In genomic region chrX:53950130-53950733, GRCh38 we compare ENCODE assay signal across 28 cellular contexts.
"Had no signal": no experiment of that assay in that cellular context is flagged by ENCODE, and none has a peak within 500 bp of the region (broad histone marks: within the 10 kb centered on the region; RNA-seq: fewer than 3 reads in every experiment).

No MANE protein-coding gene starts in this region.

- H3K4me1 Mint-ChIP-seq: activated CD8-positive, alpha-beta memory T cell treated with anti-CD3 and anti-CD28 coated beads, Interleukin-2, amount 10 ng/mL, durations not matched to agents 7 days and 5 days; brain; immature natural killer cell; neural crest cell had no signal

- H3K4me3 Mint-ChIP-seq: activated CD8-positive, alpha-beta memory T cell treated with anti-CD3 and anti-CD28 coated beads, Interleukin-2, amount 10 ng/mL, durations not matched to agents 7 days and 5 days; activated CD8-positive, alpha-beta T cell treated with anti-CD3 and anti-CD28 coated beads, Interleukin-2, amount 10 ng/mL, durations not matched to agents 7 days and 5 days; brain; immature natural killer cell; naive thymus-derived CD8-positive, alpha-beta T cell; neural crest cell had no signal

- ATAC-seq: activated CD8-positive, alpha-beta memory T cell treated with anti-CD3 and anti-CD28 coated beads, Interleukin-2, amount 10 ng/mL, durations not matched to agents 7 days and 5 days; activated CD8-positive, alpha-beta T cell treated with anti-CD3 and anti-CD28 coated beads, Interleukin-2, amount 10 ng/mL, durations not matched to agents 7 days and 5 days; activated naive CD4-positive, alpha-beta T cell treated with anti-CD3 and anti-CD28 coated beads, Interleukin-2, amount 50 U/mL, for 72 hours; heart left ventricle; left colon; naive thymus-derived CD8-positive, alpha-beta T cell; right cardiac atrium had no signal

- H3K9me3 Mint-ChIP-seq: activated naive CD4-positive, alpha-beta T cell treated with anti-CD3 and anti-CD28 coated beads, Interleukin-2, amount 50 U/mL, for 72 hours; immature natural killer cell; naive thymus-derived CD8-positive, alpha-beta T cell; neural crest cell had no signal

- FAIRE-seq: endometrium, kidney had no signal

- DNase-seq: activated CD8-positive, alpha-beta memory T cell treated with anti-CD3 and anti-CD28 coated beads, Interleukin-2, amount 10 ng/mL, durations not matched to agents 7 days and 5 days; activated CD8-positive, alpha-beta T cell treated with anti-CD3 and anti-CD28 coated beads, Interleukin-2, amount 10 ng/mL, durations not matched to agents 7 days and 5 days; activated naive CD4-positive, alpha-beta T cell; activated T-cell treated with anti-CD3 and anti-CD28 coated beads, Interleukin-2, amount 50 U/mL, for 48 hours; aorta; central memory CD4-positive, alpha-beta T cell; dermis blood vessel endothelial cell; effector CD4-positive, alpha-beta T cell; erythroblast; foreskin fibroblast; heart left ventricle; hypothalamus; immature natural killer cell; kidney; left colon; naive thymus-derived CD8-positive, alpha-beta T cell; occipital lobe; right cardiac atrium; spleen; stimulated activated naive CD4-positive, alpha-beta T cell; T-helper 2 cell; tibial artery had no signal

- H3K27me3 Mint-ChIP-seq: activated CD8-positive, alpha-beta memory T cell treated with anti-CD3 and anti-CD28 coated beads, Interleukin-2, amount 10 ng/mL, durations not matched to agents 7 days and 5 days; brain; naive thymus-derived CD8-positive, alpha-beta T cell had no signal

- H3K9me3 ChIP-seq: heart left ventricle, spleen, suprapubic skin, tibial artery had no signal

- H3K27me3 ChIP-seq: heart left ventricle, spleen, suprapubic skin, tibial artery had no signal

- H3K4me1 ChIP-seq: heart left ventricle, parathyroid adenoma, spleen, suprapubic skin, tibial artery had no signal

- H3K4me3 ChIP-seq: heart left ventricle, spleen, suprapubic skin, tibial artery had no signal

- H3K27ac Mint-ChIP-seq: activated CD8-positive, alpha-beta memory T cell treated with anti-CD3 and anti-CD28 coated beads, Interleukin-2, amount 10 ng/mL, durations not matched to agents 7 days and 5 days; activated CD8-positive, alpha-beta T cell treated with anti-CD3 and anti-CD28 coated beads, Interleukin-2, amount 10 ng/mL, durations not matched to agents 7 days and 5 days; immature natural killer cell had no signal

- H3K27ac ChIP-seq: heart left ventricle, parathyroid adenoma, spleen, suprapubic skin, tibial artery had no signal
